Comparison of ENCODE assay signal across 9 cellular contexts in the genomic region with DNA sequence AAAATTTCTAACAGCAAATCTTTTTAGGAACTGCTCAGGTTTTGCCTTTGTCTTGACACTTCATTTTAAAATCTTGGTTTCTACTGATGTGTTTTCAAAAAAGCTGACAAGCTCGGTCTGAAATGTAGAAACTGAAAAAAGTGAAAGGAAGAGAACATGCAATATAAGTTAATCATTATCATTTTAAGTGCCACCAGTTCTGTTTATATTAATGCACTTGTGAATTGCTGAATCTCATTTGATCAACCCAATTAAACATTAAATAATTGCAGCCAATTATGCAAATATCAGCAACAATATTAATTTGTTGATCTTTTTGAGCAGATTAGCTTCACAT.
DNase-seq lines count a peak whose midpoint lies in the region; ATAC-seq and TF ChIP-seq lines count a peak whose summit lies in the region.
"Had no signal": no experiment of that assay in that cellular context is flagged by ENCODE, and none has a peak within 500 bp of the region (broad histone marks: within the 10 kb centered on the region; RNA-seq: fewer than 3 reads in every experiment).

No MANE protein-coding gene starts in this region.

- no peak for DNase-seq in natural killer cell
- no peak for DNase-seq in NCI-H446 treated with DMSO at 0.1 percent for 48 hours (lab: John Stamatoyannopoulos, UW)
- DNase-seq in NCI-H2196 (lab: John Stamatoyannopoulos, UW; ENCODE audit: unreplicated experiment): no peak
- no peak for DNase-seq in NCI-H1417 (lab: John Stamatoyannopoulos, UW)
- DNase-seq in HCEC 1CT: no peak
- DNase-seq: effector CD8-positive, alpha-beta T cell had no signal

- peaks cover 47% of the 10 kb centered on the region for H3K36me3 ChIP-seq in HUES6 (ENCODE audit: control insufficient read depth, insufficient read depth, low read length)

- H3K27ac ChIP-seq in HUES6 (ENCODE audit: low read depth, low read length): 0 out of 2 replicates have a peak overlapping the region, but pooled peaks have one; percentile 7

- ATAC-seq in GM18867 (IDR thresholded peaks at IDR 0.05; ENCODE audit: unreplicated experiment): peak; percentile 35
- ATAC-seq in HG02571 (IDR thresholded peaks at IDR 0.05; ENCODE audit: unreplicated experiment): peak; percentile 38
- no peak for ATAC-seq in natural killer cell

- H3K27ac Mint-ChIP-seq in natural killer cell: peak overlapping the region; percentile 54 to 82

- no peaks in the 10 kb centered on the region for H3K4me1 ChIP-seq in HUES6 (ENCODE audit: control insufficient read depth, insufficient read depth, low read length)

- no peaks in the 10 kb centered on the region for H3K9me3 ChIP-seq in HUES6 (ENCODE audit: control insufficient read depth, insufficient read depth, low read depth, low read length)

- intact Hi-C loops in natural killer cell (cut with micrococcal nuclease): no loop called here

- no peaks in the 10 kb centered on the region for H3K27me3 ChIP-seq in HUES6 (ENCODE audit: control insufficient read depth, insufficient read depth, low read length)

- H3K27me3 Mint-ChIP-seq in natural killer cell (ENCODE audit: low read depth in 2 of 2): no peaks in the 10 kb centered on the region

- H3K9ac ChIP-seq in HUES6 (ENCODE audit: low read length): no peak overlapping the region

- H3K36me3 Mint-ChIP-seq in natural killer cell: no peaks in the 10 kb centered on the region

- H3K4me1 Mint-ChIP-seq in natural killer cell: peaks cover 6 to 19% of the 10 kb centered on the region in 2 donors

- H3K4me3 Mint-ChIP-seq in natural killer cell: peak overlapping the region; percentile 87

- TF ChIP-seq CTCF in natural killer cell (IDR thresholded peaks at IDR 0.05): no peak

- no peaks in the 10 kb centered on the region for H3K9me3 Mint-ChIP-seq in natural killer cell

- H3K4me3 ChIP-seq in HUES6 (ENCODE audit: low read depth, low read length): no peak overlapping the region

Comparison
In these comparisons a context has a peak if more than half of its experiments do, and no peak if none do; other contexts are left out.
1. ATAC-seq: peak in GM18867 (single experiment) and HG02571 (single experiment); none in natural killer cell (0 of 3).